Comparison of ENCODE assay signal across 1 cellular context in the genomic region with DNA sequence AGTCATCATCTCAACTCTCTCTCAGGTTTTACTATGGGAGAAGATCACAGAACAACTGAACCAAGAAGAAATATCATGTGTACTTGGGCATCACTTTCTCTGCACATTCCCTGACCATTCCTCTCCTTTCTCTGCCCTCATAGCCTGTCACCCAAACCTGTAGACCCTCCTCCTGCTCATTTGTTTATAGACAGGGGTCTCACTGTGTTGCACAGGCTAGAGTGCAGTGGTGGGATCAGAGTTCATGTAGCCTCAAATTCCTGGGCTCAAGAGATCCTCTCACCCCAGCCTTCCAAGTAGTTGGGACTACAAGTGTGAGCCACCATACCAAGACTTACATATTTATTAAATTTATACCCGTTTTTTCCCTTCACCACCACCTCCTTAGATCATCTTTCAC.
TF ChIP-seq lines count a peak whose summit lies in the region.

No MANE protein-coding gene starts in this region.

TF ChIP-seq in HepG2, 621 proteins besides CTCF, POLR2A, EP300 and RAD21 (continued from another document):
- TF ChIP-seq HNF1A (IDR thresholded peaks at IDR 0.05; ENCODE audit: low read depth) (no peak), HNF1A (CRISPR knock-in tag; IDR thresholded peaks at IDR 0.05; ENCODE audit: borderline replicate concordance) (no peak), RBM22 (optimal IDR thresholded peaks at IDR 0.05; ENCODE audit: low read length) (peak; percentile 87), BHLHE40 (IDR thresholded peaks at IDR 0.05; ENCODE audit: low read length) (no peak), FOXK1 (CRISPR knock-in tag; IDR thresholded peaks at IDR 0.05; ENCODE audit: borderline replicate concordance, low read depth) (no peak), ZBED4 (CRISPR knock-in tag; IDR thresholded peaks at IDR 0.05; ENCODE audit: borderline replicate concordance) (no peak), SP140L (CRISPR knock-in tag; IDR thresholded peaks at IDR 0.05; ENCODE audit: borderline replicate concordance) (no peak), ZNF121 (CRISPR knock-in tag; IDR thresholded peaks at IDR 0.05) (peak; percentile 69; the same call in 1 of the 2 replicates), ZNF883 (CRISPR knock-in tag; IDR thresholded peaks at IDR 0.05; ENCODE audit: not compliant biosample characterization) (no peak)
- TF ChIP-seq, protein P1, sequence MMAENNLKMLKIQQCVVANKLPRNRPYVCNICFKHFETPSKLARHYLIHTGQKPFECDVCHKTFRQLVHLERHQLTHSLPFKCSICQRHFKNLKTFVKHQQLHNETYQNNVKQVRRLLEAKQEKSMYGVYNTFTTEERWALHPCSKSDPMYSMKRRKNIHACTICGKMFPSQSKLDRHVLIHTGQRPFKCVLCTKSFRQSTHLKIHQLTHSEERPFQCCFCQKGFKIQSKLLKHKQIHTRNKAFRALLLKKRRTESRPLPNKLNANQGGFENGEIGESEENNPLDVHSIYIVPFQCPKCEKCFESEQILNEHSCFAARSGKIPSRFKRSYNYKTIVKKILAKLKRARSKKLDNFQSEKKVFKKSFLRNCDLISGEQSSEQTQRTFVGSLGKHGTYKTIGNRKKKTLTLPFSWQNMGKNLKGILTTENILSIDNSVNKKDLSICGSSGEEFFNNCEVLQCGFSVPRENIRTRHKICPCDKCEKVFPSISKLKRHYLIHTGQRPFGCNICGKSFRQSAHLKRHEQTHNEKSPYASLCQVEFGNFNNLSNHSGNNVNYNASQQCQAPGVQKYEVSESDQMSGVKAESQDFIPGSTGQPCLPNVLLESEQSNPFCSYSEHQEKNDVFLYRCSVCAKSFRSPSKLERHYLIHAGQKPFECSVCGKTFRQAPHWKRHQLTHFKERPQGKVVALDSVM (CRISPR knock-in tag; IDR thresholded peaks at IDR 0.05), result peak; percentile 70
TF ChIP-seq in HepG2: peak in this region for 4.
